24 cellular contexts compared by ENCODE assay signal in the genomic region with DNA sequence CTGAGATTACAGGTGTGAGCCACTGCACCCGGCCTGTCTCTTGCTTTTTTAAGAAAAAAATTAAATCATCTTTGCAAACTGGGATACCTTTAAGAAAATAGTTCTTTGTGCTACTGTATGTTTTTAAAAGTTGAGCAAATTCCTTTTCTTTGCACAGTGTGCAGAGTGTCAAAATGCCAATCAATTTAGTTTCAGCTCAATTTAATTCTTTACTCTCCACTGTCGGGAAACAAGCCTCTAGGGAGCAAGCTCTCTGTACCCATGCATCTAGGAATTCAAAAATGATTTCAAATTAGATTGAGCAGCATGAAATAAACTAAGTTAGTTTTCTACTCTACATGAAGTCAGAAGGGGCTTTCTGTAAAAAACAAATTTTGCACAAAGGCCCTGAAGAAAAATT.
"Had no signal": no experiment of that assay in that cellular context is flagged by ENCODE, and none has a peak within 500 bp of the region (broad histone marks: within the 10 kb centered on the region; RNA-seq: fewer than 3 reads in every experiment).

No MANE protein-coding gene starts in this region.

- DNase-seq: activated CD4-positive, alpha-beta T cell treated with anti-CD3 and anti-CD28 coated beads, Interleukin-2, amount 10 ng/mL, durations not matched to agents 7 days and 5 days; activated CD4-positive, CD25-positive, alpha-beta regulatory T cell treated with anti-CD3 and anti-CD28 coated beads, Interleukin-2, amount 50 U/mL, for 72 hours; activated CD8-positive, alpha-beta T cell treated with anti-CD3 and anti-CD28 coated beads for 36 hours; activated naive CD4-positive, alpha-beta T cell; activated T-cell treated with anti-CD3 and anti-CD28 coated beads, Interleukin-2, amount 50 U/mL, for 72 hours; central memory CD4-positive, alpha-beta T cell; head of caudate nucleus; hippocampal formation; left cardiac atrium; left ventricle myocardium superior; naive B cell; occipital lobe; retina; stimulated activated CD4-positive, alpha-beta T cell treated with anti-CD3 and anti-CD28 coated beads, Interleukin-12 subunit alpha, Interleukin-12 subunit beta, amount 100 ng/mL, for 4 hours; stimulated activated CD4-positive, alpha-beta T cell treated with anti-CD3 and anti-CD28 coated beads, Interleukin-4, amount 100 ng/mL, for 1 hour; stimulated activated naive CD8-positive, alpha-beta T cell treated with anti-CD3 and anti-CD28 coated beads, Interleukin-15, Interleukin-2, amounts not matched to agents 100 U/mL and 50 U/mL, for 24 hours; T1000; testis; transverse colon had no signal

- H3K4me3 ChIP-seq: breast epithelium, neural progenitor cell, skin epidermis, testis, transverse colon had no signal

- H3K4me2 ChIP-seq: neural progenitor cell had no signal

- H3K36me3 Mint-ChIP-seq: neural progenitor cell had no signal

- H3K9me3 Mint-ChIP-seq: activated CD4-positive, alpha-beta T cell treated with anti-CD3 and anti-CD28 coated beads, Interleukin-2, amount 10 ng/mL, durations not matched to agents 7 days and 5 days; activated CD8-positive, alpha-beta T cell treated with anti-CD3 and anti-CD28 coated beads for 36 hours; activated naive CD4-positive, alpha-beta T cell treated with anti-CD3 and anti-CD28 coated beads, Interleukin-2, amount 50 U/mL, for 72 hours; activated T-cell treated with anti-CD3 and anti-CD28 coated beads, Interleukin-2, amount 50 U/mL, for 72 hours; naive B cell; neural progenitor cell had no signal

- H3K4me3 Mint-ChIP-seq: activated CD4-positive, alpha-beta T cell treated with anti-CD3 and anti-CD28 coated beads, Interleukin-2, amount 10 ng/mL, durations not matched to agents 7 days and 5 days; activated CD8-positive, alpha-beta T cell treated with anti-CD3 and anti-CD28 coated beads for 36 hours; activated T-cell treated with anti-CD3 and anti-CD28 coated beads, Interleukin-2, amount 50 U/mL, for 72 hours; neural progenitor cell had no signal

- H3K9me3 ChIP-seq: breast epithelium, testis, transverse colon had no signal

- H3K27ac ChIP-seq: breast epithelium, neural progenitor cell, skin epidermis, testis, transverse colon had no signal

- H2AFZ ChIP-seq: neural progenitor cell had no signal

- H3K27me3 Mint-ChIP-seq: activated CD4-positive, alpha-beta T cell treated with anti-CD3 and anti-CD28 coated beads, Interleukin-2, amount 10 ng/mL, durations not matched to agents 7 days and 5 days; activated CD8-positive, alpha-beta T cell treated with anti-CD3 and anti-CD28 coated beads for 36 hours; naive B cell had no signal

- ATAC-seq: activated CD8-positive, alpha-beta T cell treated with anti-CD3 and anti-CD28 coated beads for 36 hours; activated naive CD4-positive, alpha-beta T cell treated with anti-CD3 and anti-CD28 coated beads, Interleukin-2, amount 50 U/mL, for 72 hours; activated T-cell treated with anti-CD3 and anti-CD28 coated beads, Interleukin-2, amount 50 U/mL, for 72 hours; left cardiac atrium; left ventricle myocardium superior; sciatic nerve; stimulated activated naive CD8-positive, alpha-beta T cell treated with anti-CD3 and anti-CD28 coated beads, Interleukin-15, Interleukin-2, amounts not matched to agents 100 U/mL and 50 U/mL, for 24 hours had no signal

- H3K27ac Mint-ChIP-seq: activated CD4-positive, alpha-beta T cell treated with anti-CD3 and anti-CD28 coated beads, Interleukin-2, amount 10 ng/mL, durations not matched to agents 7 days and 5 days; activated CD8-positive, alpha-beta T cell treated with anti-CD3 and anti-CD28 coated beads for 36 hours; activated naive CD4-positive, alpha-beta T cell treated with anti-CD3 and anti-CD28 coated beads, Interleukin-2, amount 50 U/mL, for 72 hours; activated T-cell treated with anti-CD3 and anti-CD28 coated beads, Interleukin-2, amount 50 U/mL, for 72 hours; neural progenitor cell had no signal

- H3K36me3 ChIP-seq: breast epithelium, neural progenitor cell, transverse colon had no signal

- H3K27me3 ChIP-seq: breast epithelium, testis, transverse colon had no signal
